In the genomic region with DNA sequence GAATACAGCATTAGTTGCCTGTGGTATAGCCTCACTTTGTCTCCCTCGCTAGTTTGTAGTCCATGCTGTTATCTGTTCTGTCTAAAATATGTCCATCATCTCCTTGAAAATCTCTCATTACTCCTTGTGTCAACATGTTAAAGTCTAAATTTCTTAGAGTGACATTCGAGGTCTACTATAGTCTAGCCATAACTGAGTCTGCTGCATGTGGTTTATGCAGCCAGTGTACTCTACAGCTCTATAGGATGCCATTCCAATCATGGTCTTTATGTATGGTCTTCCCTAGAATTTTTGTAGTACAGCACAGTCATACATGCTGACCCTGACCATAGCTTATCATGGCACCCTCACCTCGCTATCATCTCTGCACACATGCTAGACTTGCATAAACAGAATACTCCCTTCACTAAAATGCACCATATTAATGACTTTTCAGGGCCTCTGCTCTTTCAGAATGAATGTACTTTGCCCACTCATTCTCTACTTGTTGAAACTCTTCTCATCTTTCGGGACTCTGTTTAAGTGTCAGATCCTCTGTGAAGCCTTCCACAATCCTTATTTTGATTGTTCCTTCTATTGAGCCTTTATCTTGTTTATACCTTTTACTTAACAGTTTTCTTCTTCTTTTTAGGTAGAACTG, we compare ENCODE assay signal across 11 cellular contexts. TPM values are rescaled to one million over a fixed set of nuclear protein-coding genes. Genes with fewer than 3 reads are reported as not detected.
DNase-seq lines count a peak whose midpoint lies in the region; ATAC-seq and TF ChIP-seq lines count a peak whose summit lies in the region.
"Had no signal": no experiment of that assay in that cellular context is flagged by ENCODE, and none has a peak within 500 bp of the region (broad histone marks: within the 10 kb centered on the region; RNA-seq: fewer than 3 reads in every experiment).

No MANE protein-coding gene starts in this region.

- peaks cover 72% of the 10 kb centered on the region for H3K36me3 Mint-ChIP-seq in natural killer cell treated with Interleukin-12 subunit alpha and Interleukin-12 subunit beta and Interleukin-15 and Interleukin-18, amount 100 ng/mL, for 72 hours
- H3K36me3 Mint-ChIP-seq in natural killer cell (no peaks in the 10 kb centered on the region), osteocyte (ENCODE audit: unreplicated experiment) (peaks cover 43% of the 10 kb centered on the region)

- H3K27me3 Mint-ChIP-seq in natural killer cell treated with Interleukin-12 subunit alpha and Interleukin-12 subunit beta and Interleukin-15 and Interleukin-18, amount 100 ng/mL, for 72 hours: no peaks in the 10 kb centered on the region
- H3K27me3 Mint-ChIP-seq in natural killer cell (ENCODE audit: low read depth in 2 of 2) (no peaks in the 10 kb centered on the region), osteocyte (ENCODE audit: unreplicated experiment) (no peaks in the 10 kb centered on the region)
- H3K27me3 Mint-ChIP-seq in stimulated activated naive CD8-positive, alpha-beta T cell treated with anti-CD3 and anti-CD28 coated beads, Interleukin-15, amount 100 ng/mL, for 72 hours: no peaks in the 10 kb centered on the region

- DNase-seq in natural killer cell treated with Interleukin-12 subunit alpha and Interleukin-12 subunit beta and Interleukin-15 and Interleukin-18, amount 100 ng/mL, for 72 hours (ENCODE audit: low spot score): no peak
- no peak for DNase-seq in natural killer cell
- DNase-seq in stimulated activated naive CD8-positive, alpha-beta T cell treated with anti-CD3 and anti-CD28 coated beads, Interleukin-15, amount 100 ng/mL, for 72 hours: peak in 1 of 2 donors; percentile 16
- no peak for DNase-seq in iPS-NIHi11 (ENCODE audit: low spot score)
- DNase-seq in posterior vena cava (ENCODE audit: low spot score): no peak
- no peak for DNase-seq in osteocyte (ENCODE audit: extremely low spot score, unreplicated experiment)
- DNase-seq: BE2C, NCI-H1930, SIG-M5 had no signal

- peak; percentile 67 to 87 for ATAC-seq in natural killer cell treated with Interleukin-12 subunit alpha and Interleukin-12 subunit beta and Interleukin-15 and Interleukin-18, amount 100 ng/mL, for 72 hours
- ATAC-seq in natural killer cell: no peak
- peak; percentile 67 for ATAC-seq in HG02588 (IDR thresholded peaks at IDR 0.05; ENCODE audit: unreplicated experiment)
- peak; percentile 49 for ATAC-seq in HG03521 (IDR thresholded peaks at IDR 0.05; ENCODE audit: unreplicated experiment)
- ATAC-seq in stimulated activated naive CD8-positive, alpha-beta T cell treated with anti-CD3 and anti-CD28 coated beads, Interleukin-15, amount 100 ng/mL, for 72 hours: peak; percentile 92

- H3K4me1 Mint-ChIP-seq in natural killer cell treated with Interleukin-12 subunit alpha and Interleukin-12 subunit beta and Interleukin-15 and Interleukin-18, amount 100 ng/mL, for 72 hours (ENCODE audit: low read depth in 2 of 2): peaks cover 75 to 96% of the 10 kb centered on the region in 2 donors
- H3K4me1 Mint-ChIP-seq in natural killer cell (peaks cover 49 to 59% of the 10 kb centered on the region in 2 donors), osteocyte (ENCODE audit: unreplicated experiment) (peaks cover 39% of the 10 kb centered on the region)
- peaks cover 67% of the 10 kb centered on the region for H3K4me1 Mint-ChIP-seq in stimulated activated naive CD8-positive, alpha-beta T cell treated with anti-CD3 and anti-CD28 coated beads, Interleukin-15, amount 100 ng/mL, for 72 hours

- H3K27ac Mint-ChIP-seq in natural killer cell treated with Interleukin-12 subunit alpha and Interleukin-12 subunit beta and Interleukin-15 and Interleukin-18, amount 100 ng/mL, for 72 hours: peak overlapping the region; percentile 98 to 99
- peak overlapping the region in 1 of 2 donors; percentile 1 for H3K27ac Mint-ChIP-seq in natural killer cell
- no peak overlapping the region for H3K27ac Mint-ChIP-seq in stimulated activated naive CD8-positive, alpha-beta T cell treated with anti-CD3 and anti-CD28 coated beads, Interleukin-15, amount 100 ng/mL, for 72 hours
- no peak overlapping the region for H3K27ac Mint-ChIP-seq in osteocyte (ENCODE audit: unreplicated experiment)

- TF ChIP-seq CTCF in natural killer cell (IDR thresholded peaks at IDR 0.05) (no peak), osteocyte (IDR thresholded peaks at IDR 0.05) (no peak)

- intact Hi-C loops in natural killer cell (cut with micrococcal nuclease): no loop called here
- intact Hi-C loops in posterior vena cava (cut with DNase I): no loop called here

- H3K9me3 Mint-ChIP-seq in natural killer cell treated with Interleukin-12 subunit alpha and Interleukin-12 subunit beta and Interleukin-15 and Interleukin-18, amount 100 ng/mL, for 72 hours: peaks cover 10% of the 10 kb centered on the region
- H3K9me3 Mint-ChIP-seq in natural killer cell (no peaks in the 10 kb centered on the region), osteocyte (ENCODE audit: unreplicated experiment) (peaks cover 4% of the 10 kb centered on the region)
- peaks cover 10 to 14% of the 10 kb centered on the region in 2 donors for H3K9me3 Mint-ChIP-seq in stimulated activated naive CD8-positive, alpha-beta T cell treated with anti-CD3 and anti-CD28 coated beads, Interleukin-15, amount 100 ng/mL, for 72 hours

- H3K4me3 Mint-ChIP-seq in natural killer cell treated with Interleukin-12 subunit alpha and Interleukin-12 subunit beta and Interleukin-15 and Interleukin-18, amount 100 ng/mL, for 72 hours: peak overlapping the region; percentile 88
- H3K4me3 Mint-ChIP-seq in natural killer cell: no peak overlapping the region
- H3K4me3 Mint-ChIP-seq in stimulated activated naive CD8-positive, alpha-beta T cell treated with anti-CD3 and anti-CD28 coated beads, Interleukin-15, amount 100 ng/mL, for 72 hours: peak overlapping the region; percentile 29 to 59
- H3K4me3 Mint-ChIP-seq in osteocyte (ENCODE audit: unreplicated experiment): no peak overlapping the region

RNA-seq across cellular contexts. Expression of gene TANK, which starts 12.8 kb away (rescaled TPM):
- total RNA-seq in natural killer cell treated with Interleukin-12 subunit alpha and Interleukin-12 subunit beta and Interleukin-15 and Interleukin-18, amount 100 ng/mL, for 72 hours: 100 to 1,000 TPM; 346 to 459 TPM
- total RNA-seq in natural killer cell (100 to 1,000 TPM in 1 of 3 donors, 10 to 100 TPM in 2; 68.9 to 121 (median 76.1) TPM), posterior vena cava (10 to 100 TPM; 37.7 to 55.3 TPM), osteocyte (66.4 and 73.8 TPM in 2 replicates)

Comparison
In these comparisons a context has a peak if more than half of its experiments do, and no peak if none do; other contexts are left out.
1. ATAC-seq: peak in natural killer cell treated with Interleukin-12 subunit alpha and Interleukin-12 subunit beta and Interleukin-15 and Interleukin-18, amount 100 ng/mL, for 72 hours (2 of 2), HG02588 (single experiment), HG03521 (single experiment) and stimulated activated naive CD8-positive, alpha-beta T cell treated with anti-CD3 and anti-CD28 coated beads, Interleukin-15, amount 100 ng/mL, for 72 hours (single experiment); none in natural killer cell (0 of 3).
2. H3K4me3 Mint-ChIP-seq: peak in natural killer cell treated with Interleukin-12 subunit alpha and Interleukin-12 subunit beta and Interleukin-15 and Interleukin-18, amount 100 ng/mL, for 72 hours (single experiment) and stimulated activated naive CD8-positive, alpha-beta T cell treated with anti-CD3 and anti-CD28 coated beads, Interleukin-15, amount 100 ng/mL, for 72 hours (2 of 2); none in natural killer cell (single experiment) and osteocyte (single experiment).
3. H3K27ac Mint-ChIP-seq: peak in natural killer cell treated with Interleukin-12 subunit alpha and Interleukin-12 subunit beta and Interleukin-15 and Interleukin-18, amount 100 ng/mL, for 72 hours (2 of 2); none in stimulated activated naive CD8-positive, alpha-beta T cell treated with anti-CD3 and anti-CD28 coated beads, Interleukin-15, amount 100 ng/mL, for 72 hours (0 of 2) and osteocyte (single experiment).